In genomic region chr1:84573967-84574842, GRCh38 we compare ENCODE assay signal across 8 cellular contexts.
DNase-seq lines count a peak whose midpoint lies in the region; ATAC-seq and TF ChIP-seq lines count a peak whose summit lies in the region.

TSS of gene CTBS (minus strand) at chr1:84574440. CDS start at chr1:84574415, 25 bp downstream.

- DNase-seq in AG09309 (ENCODE audit: low read depth) (peak; percentile 65), NCI-H345 (lab: John Stamatoyannopoulos, UW) (peak; percentile 85), cerebellar cortex (ENCODE audit: low spot score) (peak; percentile 81), islet precursor cell (peak; percentile 94)
- DNase-seq in stimulated activated CD4-positive, alpha-beta T cell treated with anti-CD3 and anti-CD28 coated beads, Interleukin-12 subunit alpha, Interleukin-12 subunit beta, amount 100 ng/mL, for 48 hours (ENCODE audit: low read depth in 2 of 3, low spot score in 1 of 3), result peak; percentile 71 to 84 (median 74)

- TF ChIP-seq CTCF in AG09309 (IDR thresholded peaks at IDR 0.05; ENCODE audit: control insufficient read depth, insufficient read depth, low read depth, low read length, missing control alignments), result no peak

- in situ Hi-C loops in GM18951 (cut with MboI; ENCODE audit: low sequenced_read_pairs, unreplicated experiment), result no loop called here

- peak within 1 kb of the TSS; percentile 41 for H3K4me3 ChIP-seq in AG09309 (ENCODE audit: control insufficient read depth, low read depth, low read length)

- peak; percentile 98 for TF ChIP-seq POLR2A in GM18951 (IDR thresholded peaks at IDR 0.05; ENCODE audit: extremely low read depth, insufficient read depth, insufficient read length)

- peak; percentile 86 for ATAC-seq in HG03175 (IDR thresholded peaks at IDR 0.05; ENCODE audit: unreplicated experiment)
- ATAC-seq in activated CD4-positive, CD25-positive, alpha-beta regulatory T cell treated with anti-CD3 and anti-CD28 coated beads, Interleukin-2, amount 50 U/mL, for 24 hours, result peak; percentile 84 to 86

Comparison
In these comparisons a context has a peak if more than half of its experiments do, and no peak if none do; other contexts are left out.
1. Peak in every context shown above with its lines: DNase-seq, ATAC-seq and H3K4me3 ChIP-seq.